In genomic region chr3:45330500-45331295, GRCh38 we compare ENCODE assay signal across 24 cellular contexts. TPM values are rescaled to one million over a fixed set of nuclear protein-coding genes. Genes with fewer than 3 reads are reported as not detected.
A peak's percentile ranks its signal among the peaks of the same experiment; 100 is the strongest.
DNase-seq lines count a peak whose midpoint lies in the region; ATAC-seq, FAIRE-seq and TF ChIP-seq lines count a peak whose summit lies in the region.
"Had no signal": no experiment of that assay in that cellular context is flagged by ENCODE, and none has a peak within 500 bp of the region (broad histone marks: within the 10 kb centered on the region; RNA-seq: fewer than 3 reads in every experiment).

No MANE protein-coding gene starts in this region.

- no peaks in the 10 kb centered on the region for H3K9me3 Mint-ChIP-seq in memory B cell
- no peaks in the 10 kb centered on the region for H3K9me3 Mint-ChIP-seq in CD8-positive, alpha-beta memory T cell
- H3K9me3 Mint-ChIP-seq: activated CD4-positive, alpha-beta memory T cell treated with anti-CD3 and anti-CD28 coated beads, Interleukin-2, amount 10 ng/mL, durations not matched to agents 7 days and 5 days; activated naive CD4-positive, alpha-beta T cell treated with anti-CD3 and anti-CD28 coated beads, Interleukin-2, amount 10 ng/mL, durations not matched to agents 7 days and 5 days; activated T-helper 17 cell treated with anti-CD3 and anti-CD28 coated beads, Interleukin-2, amount 50 U/mL, for 72 hours; natural killer cell treated with Interleukin-12 subunit alpha and Interleukin-12 subunit beta and Interleukin-15 and Interleukin-18, amount 100 ng/mL, for 72 hours had no signal

- H3K9ac ChIP-seq in K562 (ENCODE audit: insufficient read depth in 1 of 2, low read depth in 2 of 2, low read length in 2 of 2): no peak overlapping the region

- no peaks in the 10 kb centered on the region for H3K36me3 ChIP-seq in K562 (ENCODE audit: control insufficient read depth, insufficient read depth, low read length)
- no peaks in the 10 kb centered on the region for H3K36me3 ChIP-seq in CD8-positive, alpha-beta memory T cell (ENCODE audit: insufficient read depth, low read length)
- H3K36me3 ChIP-seq: brain microvascular endothelial cell, tibial artery had no signal

- 1% methylated on average over 5 of the region's 5 CpGs for WGBS in K562 (ENCODE audit: insufficient coverage, low coverage, missing lambda C conversion rate)

- peaks cover 32% of the 10 kb centered on the region for H3K27me3 Mint-ChIP-seq in memory B cell
- peaks cover 24 to 79% of the 10 kb centered on the region in 2 donors for H3K27me3 Mint-ChIP-seq in CD8-positive, alpha-beta memory T cell

- H3K9me1 ChIP-seq in K562 (ENCODE audit: control insufficient read depth, insufficient read depth, low read length): no peaks in the 10 kb centered on the region

- H3K79me2 ChIP-seq in K562 (ENCODE audit: control insufficient read depth, insufficient read depth, low read length): no peaks in the 10 kb centered on the region

- no peak overlapping the region for H3K27ac ChIP-seq in K562 (ENCODE audit: extremely low read depth, low read depth, low read length)
- no peak overlapping the region for H3K27ac ChIP-seq in CD8-positive, alpha-beta memory T cell (ENCODE audit: low read depth, low read length)
- H3K27ac ChIP-seq: brain microvascular endothelial cell, epithelial cell of prostate, tibial artery had no signal

- no peaks in the 10 kb centered on the region for H4K20me1 ChIP-seq in K562 (replicated peaks; ENCODE audit: control insufficient read depth, insufficient read depth, low read length)

- peaks cover 0 to 2% of the 10 kb centered on the region in 2 experiments; a peak in 2 of 5 replicates for H3K4me1 ChIP-seq in K562 (replicated peaks in 1 of 2; ENCODE audit: control insufficient read depth in 2 of 2, insufficient read depth in 2 of 2, low read length in 2 of 2)
- H3K4me1 ChIP-seq in CD8-positive, alpha-beta memory T cell (ENCODE audit: insufficient read depth, low read length): no peaks in the 10 kb centered on the region
- H3K4me1 ChIP-seq: Caco-2, tibial artery had no signal

- peaks cover 39 to 72% of the 10 kb centered on the region in 2 experiments for H3K27me3 ChIP-seq in K562 (ENCODE audit: control insufficient read depth in 2 of 2, insufficient read depth in 2 of 2, low read length in 2 of 2)
- peaks cover 12% of the 10 kb centered on the region for H3K27me3 ChIP-seq in CD8-positive, alpha-beta memory T cell (ENCODE audit: insufficient read depth, low read length, poor library complexity, severe bottlenecking)

- H3K4me1 Mint-ChIP-seq in memory B cell: no peaks in the 10 kb centered on the region
- peaks cover 0 to 5% (median 0%) of the 10 kb centered on the region in 3 donors for H3K4me1 Mint-ChIP-seq in CD8-positive, alpha-beta memory T cell
- H3K4me1 Mint-ChIP-seq: activated CD4-positive, alpha-beta memory T cell treated with anti-CD3 and anti-CD28 coated beads, Interleukin-2, amount 10 ng/mL, durations not matched to agents 7 days and 5 days; activated T-helper 17 cell treated with anti-CD3 and anti-CD28 coated beads, Interleukin-2, amount 50 U/mL, for 72 hours had no signal

- H3K9me3 ChIP-seq in K562 (replicated peaks; ENCODE audit: control insufficient read depth, insufficient read depth, low read depth, low read length): no peaks in the 10 kb centered on the region
- no peaks in the 10 kb centered on the region for H3K9me3 ChIP-seq in CD8-positive, alpha-beta memory T cell (ENCODE audit: low read length)
- H3K9me3 ChIP-seq: Caco-2, tibial artery had no signal

- peak; percentile 16 to 57; a peak in 3 of 4 replicates for TF ChIP-seq RAD21 in K562 (CRISPR knock-in tag; conservative IDR thresholded peaks at IDR 0.05 in 1 of 2, IDR thresholded peaks at IDR 0.05 in 1 of 2)

- POLR2A ChIA-PET in K562 (lab: Yijun Ruan, JAX): interaction anchor here (0.6 to 1.1 kb wide), 3 partner anchors 9 to 326 kb away, joined by 3 to 5 read pairs (median 5); no protein-coding TSS in a partner anchor
- POLR2A ChIA-PET in CD8-positive, alpha-beta memory T cell (lab: Charles Lee): no interaction called here

- intact Hi-C loops in K562 (cut with micrococcal nuclease): loop anchor here (10.0 kb wide), 2 partner anchors 164 to 324 kb away; no protein-coding TSS in a partner anchor
- intact Hi-C loops in Right ventricle myocardium inferior (cut with DNase I): no loop called here

- H3K36me3 Mint-ChIP-seq in memory B cell: no peaks in the 10 kb centered on the region
- H3K36me3 Mint-ChIP-seq in CD8-positive, alpha-beta memory T cell: no peaks in the 10 kb centered on the region
- H3K36me3 Mint-ChIP-seq: activated naive CD4-positive, alpha-beta T cell treated with anti-CD3 and anti-CD28 coated beads, Interleukin-2, amount 10 ng/mL, durations not matched to agents 7 days and 5 days; natural killer cell treated with Interleukin-12 subunit alpha and Interleukin-12 subunit beta and Interleukin-15 and Interleukin-18, amount 100 ng/mL, for 72 hours had no signal

- FAIRE-seq in K562 (lab: Jason Lieb, UNC): no peak

- no TSS peak for BruUV-seq in K562 (replicated peaks; lab: Mats Ljungman, UMichigan)

- no peak for TF ChIP-seq POLR2A in K562 (conservative IDR thresholded peaks at IDR 0.05)

- no peak overlapping the region for H2AFZ ChIP-seq in K562 (ENCODE audit: low read depth, low read length)

- in situ Hi-C loops in K562 (cut with MboI): no loop called here

- TF ChIP-seq CTCF in GM12872 (IDR thresholded peaks at IDR 0.05; ENCODE audit: insufficient read depth, low read depth, low read length) (0 out of 3 replicates have a peak, but pooled peaks have one; percentile 3), K562 (IDR thresholded peaks at IDR 0.05 in 2 of 3, conservative IDR thresholded peaks at IDR 0.05 in 1 of 3; ENCODE audit: insufficient read depth in 2 of 3, low read depth in 1 of 3, low read length in 3 of 3) (peak in 1 of 3 experiments; percentile 48; a peak in 2 of 6 replicates)

- no peak overlapping the region for H3K27ac Mint-ChIP-seq in memory B cell
- no peak overlapping the region for H3K27ac Mint-ChIP-seq in CD8-positive, alpha-beta memory T cell
- H3K27ac Mint-ChIP-seq: activated CD4-positive, alpha-beta memory T cell treated with anti-CD3 and anti-CD28 coated beads, Interleukin-2, amount 10 ng/mL, durations not matched to agents 7 days and 5 days; activated T-helper 17 cell treated with anti-CD3 and anti-CD28 coated beads, Interleukin-2, amount 50 U/mL, for 72 hours; natural killer cell treated with Interleukin-12 subunit alpha and Interleukin-12 subunit beta and Interleukin-15 and Interleukin-18, amount 100 ng/mL, for 72 hours had no signal

- H3K4me2 ChIP-seq in K562 (ENCODE audit: insufficient read depth, low read length): no peak overlapping the region

- no peak for TF ChIP-seq EP300 in K562 (IDR thresholded peaks at IDR 0.05; ENCODE audit: low read length)

- H3K4me3 Mint-ChIP-seq in memory B cell: no peak overlapping the region
- H3K4me3 Mint-ChIP-seq in CD8-positive, alpha-beta memory T cell: no peak overlapping the region
- H3K4me3 Mint-ChIP-seq: activated CD4-positive, alpha-beta memory T cell treated with anti-CD3 and anti-CD28 coated beads, Interleukin-2, amount 10 ng/mL, durations not matched to agents 7 days and 5 days; activated naive CD4-positive, alpha-beta T cell treated with anti-CD3 and anti-CD28 coated beads, Interleukin-2, amount 10 ng/mL, durations not matched to agents 7 days and 5 days; activated T-helper 17 cell treated with anti-CD3 and anti-CD28 coated beads, Interleukin-2, amount 50 U/mL, for 72 hours; natural killer cell treated with Interleukin-12 subunit alpha and Interleukin-12 subunit beta and Interleukin-15 and Interleukin-18, amount 100 ng/mL, for 72 hours had no signal

- ATAC-seq in K562: peak; percentile 45; the same call in 2 of the 3 replicates
- ATAC-seq in memory B cell (ENCODE audit: low read depth): peak; percentile 41
- no peak for ATAC-seq in GM21526 (IDR thresholded peaks at IDR 0.05; ENCODE audit: low FRiP score, unreplicated experiment)
- no peak for ATAC-seq in Right ventricle myocardium inferior
- ATAC-seq: activated T-helper 17 cell treated with anti-CD3 and anti-CD28 coated beads, Interleukin-2, amount 50 U/mL, for 72 hours; left colon; natural killer cell treated with Interleukin-12 subunit alpha and Interleukin-12 subunit beta and Interleukin-15 and Interleukin-18, amount 100 ng/mL, for 72 hours; SK-N-SH treated with all-trans-retinoic acid at 6 μM for 48 hours had no signal

- DNase-seq in NCI-H446 (lab: John Stamatoyannopoulos, UW) (peak; percentile 51), K562 (ENCODE audit: extremely low read depth in 1 of 4, low spot score in 3 of 4) (no peak), memory B cell (ENCODE audit: low spot score in 2 of 2) (no peak), Right ventricle myocardium inferior (ENCODE audit: missing footprints) (no peak)
- no peak for DNase-seq in CD8-positive, alpha-beta memory T cell
- DNase-seq: activated CD4-positive, alpha-beta memory T cell treated with anti-CD3 and anti-CD28 coated beads, Interleukin-2, amount 10 ng/mL, durations not matched to agents 7 days and 5 days; activated CD4-positive, alpha-beta T cell treated with anti-CD3 and anti-CD28 coated beads for 1 hour; activated naive CD4-positive, alpha-beta T cell treated with anti-CD3 and anti-CD28 coated beads, Interleukin-2, amount 10 ng/mL, durations not matched to agents 7 days and 5 days; brain microvascular endothelial cell; Caco-2; DMS79; KBM-7; left colon; NCI-H2081; OCI-M1; Right ventricle myocardium superior; stimulated activated CD4-positive, alpha-beta T cell treated with anti-CD3 and anti-CD28 coated beads, Interleukin-4, amount 100 ng/mL, for 24 hours; tibial artery had no signal

- CTCF ChIA-PET in K562 (lab: Yijun Ruan, JAX; ENCODE audit: low intra/inter-chr PET ratio): interaction anchor here (0.9 to 1.6 kb wide), 4 partner anchors 106 to 293 kb away, joined by 3 to 8 read pairs (median 4); no protein-coding TSS in a partner anchor
- CTCF ChIA-PET in CD8-positive, alpha-beta memory T cell (lab: Charles Lee): no interaction called here

- no peak overlapping the region for H3K4me3 ChIP-seq in K562
- H3K4me3 ChIP-seq in CD8-positive, alpha-beta memory T cell (ENCODE audit: low read length): no peak overlapping the region
- H3K4me3 ChIP-seq: tibial artery had no signal

RNA-seq across cellular contexts. Expression of gene LARS2, which starts 57.7 kb away (rescaled TPM):
- total RNA-seq in K562 (2011; cell fraction: chromatin; rRNA removed; ENCODE audit: low replicate concordance): 71.4 and 116 TPM in 2 replicates
- 42.0 and 51.1 TPM in 2 replicates for total RNA-seq in K562 (2011; cell fraction: nucleolus; rRNA removed)
- total RNA-seq in K562 (2011; cell fraction: nucleoplasm; rRNA removed): 50.7 and 70.1 TPM in 2 replicates
- total RNA-seq in K562 (2014; rRNA removed): 34.8 and 37.7 TPM in 2 replicates
- total RNA-seq in K562 (2014; rRNA removed; fragmentation: Illumina TruSeq; extraction: Trizol): 39.6 and 43.7 TPM in 2 replicates
- 37.7 and 39.0 TPM in 2 replicates for total RNA-seq in K562 (2015; rRNA removed; fragmentation: Illumina TruSeq; extraction: Trizol)
- total RNA-seq in K562 (2021): 48.5 and 51.9 TPM in 2 replicates
- polyA plus RNA-seq in K562 (2011; rRNA removed): 34.9 and 39.7 TPM in 2 replicates
- polyA plus RNA-seq in K562 (2011; cell fraction: cytosol; rRNA removed): 28.8 and 29.8 TPM in 2 replicates
- 58.3 and 84.7 TPM in 2 replicates for polyA plus RNA-seq in K562 (2011; cell fraction: nucleus; rRNA removed)
- 19.9 and 25.8 TPM in 2 replicates for polyA plus RNA-seq in K562 (2012)
- 37.1 and 42.5 TPM in 2 replicates for polyA plus RNA-seq in K562 (2014; fragmentation: Illumina TruSeq; extraction: Trizol)
- 1 to 10 TPM; 4.9 to 8.4 TPM for polyA plus RNA-seq in K562 (2014; fragmentation: Nextera tagmentation; extraction: Ambion mirVana)
- polyA plus RNA-seq in K562 (2014; rRNA removed): 22.1 and 28.2 TPM in 2 replicates
- 93.8 and 106 TPM in 2 replicates for polyA minus RNA-seq in K562 (2011; rRNA and poly(A)+ RNA removed)
- 27.2 and 27.3 TPM in 2 replicates for polyA minus RNA-seq in K562 (2011; cell fraction: cytosol; rRNA and poly(A)+ RNA removed)
- 47.8 and 66.4 TPM in 2 replicates for polyA minus RNA-seq in K562 (2011; cell fraction: nucleus; rRNA and poly(A)+ RNA removed)
- total RNA-seq in Right ventricle myocardium inferior: 17.8 TPM
- total RNA-seq in CD8-positive, alpha-beta memory T cell: 10 to 100 TPM; 45.7 to 47.6 TPM
- 9.3 TPM for polyA plus RNA-seq in CD8-positive, alpha-beta memory T cell

Comparison
In these comparisons a context has a peak if more than half of its experiments do, and no peak if none do; other contexts are left out.
1. DNase-seq: peak in NCI-H446 (2 of 2); none in K562 (0 of 4), memory B cell (0 of 2), Right ventricle myocardium inferior (single experiment) and CD8-positive, alpha-beta memory T cell (0 of 5).
2. ATAC-seq: peak in K562 (single experiment) and memory B cell (single experiment); none in GM21526 (single experiment) and Right ventricle myocardium inferior (single experiment).